ENCODE assay signal across 20 cellular contexts in the genomic region with DNA sequence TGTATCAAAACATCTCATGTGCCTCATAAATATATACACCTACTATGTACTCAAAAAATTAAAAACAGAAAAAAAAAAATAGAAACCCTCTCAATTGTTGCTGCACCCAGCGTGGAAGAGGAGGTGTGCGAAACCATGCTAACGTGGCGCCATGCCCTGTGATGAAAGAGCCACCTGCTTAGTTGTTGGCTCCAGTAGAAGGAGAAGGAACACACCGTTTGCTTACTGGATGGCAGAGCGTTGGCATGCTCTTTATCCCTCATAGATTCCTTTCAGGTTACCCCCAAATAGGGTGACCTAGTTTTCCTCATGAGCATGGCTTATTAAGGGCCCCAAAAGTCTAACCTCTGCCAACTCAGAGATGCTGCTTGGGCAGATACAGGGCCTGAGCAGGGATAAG.
DNase-seq lines count a peak whose midpoint lies in the region.
"Had no signal": no experiment of that assay in that cellular context is flagged by ENCODE, and none has a peak within 500 bp of the region (broad histone marks: within the 10 kb centered on the region; RNA-seq: fewer than 3 reads in every experiment).

No MANE protein-coding gene starts in this region.

- no peak overlapping the region for H3K4me3 Mint-ChIP-seq in activated CD4-positive, alpha-beta memory T cell treated with anti-CD3 and anti-CD28 coated beads for 36 hours
- H3K4me3 Mint-ChIP-seq: CD4-positive, alpha-beta memory T cell; CD4-positive, CD25-positive, alpha-beta regulatory T cell; CD8-positive, alpha-beta memory T cell had no signal

- no peaks in the 10 kb centered on the region for H3K36me3 Mint-ChIP-seq in activated CD4-positive, alpha-beta memory T cell treated with anti-CD3 and anti-CD28 coated beads for 36 hours
- H3K36me3 Mint-ChIP-seq: CD14-positive monocyte; CD4-positive, CD25-positive, alpha-beta regulatory T cell had no signal

- CTCF ChIA-PET in activated CD4-positive, alpha-beta memory T cell treated with anti-CD3 and anti-CD28 coated beads for 36 hours (lab: Charles Lee): no interaction called here

- POLR2A ChIA-PET in activated CD4-positive, alpha-beta memory T cell treated with anti-CD3 and anti-CD28 coated beads for 36 hours (lab: Charles Lee): no interaction called here

- peaks cover 2% of the 10 kb centered on the region for H3K27me3 Mint-ChIP-seq in activated CD4-positive, alpha-beta memory T cell treated with anti-CD3 and anti-CD28 coated beads for 36 hours
- H3K27me3 Mint-ChIP-seq: CD4-positive, alpha-beta memory T cell; CD4-positive, CD25-positive, alpha-beta regulatory T cell; CD8-positive, alpha-beta memory T cell had no signal

- intact Hi-C loops in activated CD4-positive, alpha-beta memory T cell treated with anti-CD3 and anti-CD28 coated beads for 36 hours (cut with micrococcal nuclease): no loop called here

- no peaks in the 10 kb centered on the region for H3K9me3 Mint-ChIP-seq in activated CD4-positive, alpha-beta memory T cell treated with anti-CD3 and anti-CD28 coated beads for 36 hours

- H3K27ac Mint-ChIP-seq in activated CD4-positive, alpha-beta memory T cell treated with anti-CD3 and anti-CD28 coated beads for 36 hours: no peak overlapping the region
- H3K27ac Mint-ChIP-seq: CD14-positive monocyte; CD4-positive, alpha-beta memory T cell; CD4-positive, CD25-positive, alpha-beta regulatory T cell had no signal

- H3K4me1 Mint-ChIP-seq in activated CD4-positive, alpha-beta memory T cell treated with anti-CD3 and anti-CD28 coated beads for 36 hours (ENCODE audit: low read depth): no peaks in the 10 kb centered on the region
- H3K4me1 Mint-ChIP-seq: CD14-positive monocyte; CD4-positive, alpha-beta memory T cell; CD4-positive, CD25-positive, alpha-beta regulatory T cell; CD8-positive, alpha-beta memory T cell had no signal

- DNase-seq in cerebellar cortex (ENCODE audit: low spot score): peak; percentile 90
- peak; percentile 67 for DNase-seq in cerebellum (ENCODE audit: low spot score)
- DNase-seq in activated CD4-positive, alpha-beta memory T cell treated with anti-CD3 and anti-CD28 coated beads for 36 hours: no peak
- DNase-seq in HT-29 (ENCODE audit: low spot score): no peak
- no peak for DNase-seq in NCI-H2081 treated with DMSO at 0.1 percent for 48 hours (lab: John Stamatoyannopoulos, UW)
- DNase-seq: 8988T; ACHN; BE2C; CD4-positive, alpha-beta memory T cell; CD4-positive, CD25-positive, alpha-beta regulatory T cell; CD8-positive, alpha-beta memory T cell; COR-L47; DMS 273 treated with DMSO at 0.1 percent for 48 hours; DMS153; DMS53; DMS79; DND-41; EL; GF-D8 had no signal

Comparison
In these comparisons a context has a peak if more than half of its experiments do, and no peak if none do; other contexts are left out.
1. DNase-seq: peak in cerebellar cortex (single experiment) and cerebellum (single experiment); none in activated CD4-positive, alpha-beta memory T cell treated with anti-CD3 and anti-CD28 coated beads for 36 hours (single experiment), HT-29 (single experiment) and NCI-H2081 treated with DMSO at 0.1 percent for 48 hours (single experiment).